Comparison of ENCODE assay signal across 8 cellular contexts in genomic region chr7:17299477-17299991, GRCh38. TPM values are rescaled to one million over a fixed set of nuclear protein-coding genes. Genes with fewer than 3 reads are reported as not detected.
DNase-seq lines count a peak whose midpoint lies in the region; ATAC-seq, FAIRE-seq and TF ChIP-seq lines count a peak whose summit lies in the region.

No MANE protein-coding gene starts in this region.

- peak overlapping the region; percentile 97 for H3K27ac Mint-ChIP-seq in T-helper 2 cell treated with Interferon-gamma antibody and Interleukin-4, amounts not matched to agents 5 μg/mL and 100 μg/mL, for 36 hours

- no peak for TF ChIP-seq EP300 in H1 (IDR thresholded peaks at IDR 0.05; ENCODE audit: borderline replicate concordance in 1 of 2, low read depth in 2 of 2, low read length in 2 of 2)

- no peak for TF ChIP-seq POLR2A in H1 (IDR thresholded peaks at IDR 0.05; ENCODE audit: control extremely low read depth in 1 of 2, low read depth in 2 of 2, low read length in 2 of 2)

- no peak overlapping the region for H2AK5ac ChIP-seq in H1 (ENCODE audit: low read depth, low read length)

- H3K79me2 ChIP-seq in ACC112 (ENCODE audit: control insufficient read depth, insufficient read depth, low read length, unreplicated experiment), result peaks cover 57% of the 10 kb centered on the region
- peaks cover 0 to 52% of the 10 kb centered on the region in 2 experiments; a peak in 2 of 4 replicates for H3K79me2 ChIP-seq in H1 (ENCODE audit: control insufficient read depth in 1 of 2, insufficient read depth in 2 of 2, low read length in 2 of 2)

- H3K4me3 ChIP-seq in ACC112 (ENCODE audit: low read depth, low read length) (peak overlapping the region; percentile 98), H1 (ENCODE audit: extremely low read depth in 1 of 4, insufficient read depth in 2 of 4, low read depth in 3 of 4, low read length in 4 of 4) (peak overlapping the region; percentile 57 to 95 (median 68)), mucosa of rectum (ENCODE audit: low read length in 2 of 2) (peak overlapping the region; percentile 92 to 97)

- H3K4me2 ChIP-seq in H1 (ENCODE audit: insufficient read depth in 1 of 2, low read depth in 2 of 2, low read length in 2 of 2), result peak overlapping the region; percentile 92 to 97

- no peak overlapping the region for H3K23ac ChIP-seq in H1 (ENCODE audit: insufficient read length)

- H4K5ac ChIP-seq in H1 (ENCODE audit: insufficient read length, low read depth, low read length), result no peak overlapping the region

- 0 out of 2 replicates have a peak overlapping the region, but pooled peaks have one; percentile 64 for H3K18ac ChIP-seq in H1 (ENCODE audit: extremely low read depth, low read length)

- H3K4me1 Mint-ChIP-seq in T-helper 2 cell treated with Interferon-gamma antibody and Interleukin-4, amounts not matched to agents 5 μg/mL and 100 μg/mL, for 36 hours (ENCODE audit: low read depth), result peaks cover 31% of the 10 kb centered on the region

- ATAC-seq in GM18868 (IDR thresholded peaks at IDR 0.05; ENCODE audit: unreplicated experiment) (peak; percentile 2), HG03460 (IDR thresholded peaks at IDR 0.05; ENCODE audit: unreplicated experiment) (peak; percentile 5), HG03469 (IDR thresholded peaks at IDR 0.05; ENCODE audit: unreplicated experiment) (no peak)

- H2BK20ac ChIP-seq in H1 (ENCODE audit: low read length), result no peak overlapping the region

- peaks cover 8% of the 10 kb centered on the region for H3K36me3 Mint-ChIP-seq in T-helper 2 cell treated with Interferon-gamma antibody and Interleukin-4, amounts not matched to agents 5 μg/mL and 100 μg/mL, for 36 hours (ENCODE audit: low read depth)

- H4K91ac ChIP-seq in H1 (replicated peaks; ENCODE audit: insufficient read length, low read length), result no peak overlapping the region

- H3K4me1 ChIP-seq in ACC112 (ENCODE audit: control insufficient read depth, insufficient read depth, low read length, unreplicated experiment), result peaks cover 30% of the 10 kb centered on the region
- H3K4me1 ChIP-seq in H1 (replicated peaks in 1 of 4; ENCODE audit: control insufficient read depth in 3 of 4, insufficient read depth in 4 of 4, low read length in 3 of 4), result peaks cover 0 to 2% (median 0%) of the 10 kb centered on the region in 4 experiments; a peak in 2 of 7 replicates
- H3K4me1 ChIP-seq in mucosa of rectum (ENCODE audit: control insufficient read depth in 2 of 2, insufficient read depth in 2 of 2, low read length in 2 of 2), result peaks cover 0 to 9% of the 10 kb centered on the region in 2 donors

- no peak overlapping the region for H2AFZ ChIP-seq in ACC112 (ENCODE audit: low read length, unreplicated experiment)
- no peak overlapping the region; the same call in 1 of the 2 replicates for H2AFZ ChIP-seq in H1 (ENCODE audit: low read length)

- 1% methylated on average over 13 of the region's 13 CpGs; no CpG with 5 or more reads in 1 of the 2 experiments for WGBS in H1 (ENCODE audit: extremely low coverage in 1 of 2, insufficient coverage in 1 of 2, insufficient read length in 1 of 2, insufficient replicate concordance in 2 of 2, low coverage in 1 of 2, low lambda C conversion rate in 2 of 2, missing lambda C conversion rate in 1 of 2), 2 experiments

- CTCF ChIA-PET in H1 (lab: Charles Lee; ENCODE audit: partially characterized antibody), result no interaction called here

- no peak for TF ChIP-seq CTCF in H1 (IDR thresholded peaks at IDR 0.05; ENCODE audit: control extremely low read depth in 1 of 3, insufficient read depth in 1 of 3, low read depth in 1 of 3, low read length in 3 of 3)

- H3K4ac ChIP-seq in H1 (replicated peaks; ENCODE audit: insufficient read length, low read depth, low read length), result no peak overlapping the region

- TF ChIP-seq RAD21 in H1 (IDR thresholded peaks at IDR 0.05 in 1 of 2, conservative IDR thresholded peaks at IDR 0.05 in 1 of 2; ENCODE audit: low read depth in 2 of 2, low read length in 2 of 2), result no peak

- no peaks in the 10 kb centered on the region for H3K27me3 Mint-ChIP-seq in T-helper 2 cell treated with Interferon-gamma antibody and Interleukin-4, amounts not matched to agents 5 μg/mL and 100 μg/mL, for 36 hours (ENCODE audit: low read depth)

- H2BK15ac ChIP-seq in H1 (ENCODE audit: low read length), result no peak overlapping the region

- peaks cover 7% of the 10 kb centered on the region for H3K9me3 Mint-ChIP-seq in T-helper 2 cell treated with Interferon-gamma antibody and Interleukin-4, amounts not matched to agents 5 μg/mL and 100 μg/mL, for 36 hours

- H3K36me3 ChIP-seq in ACC112 (ENCODE audit: insufficient read depth, low read length) (no peaks in the 10 kb centered on the region), H1 (ENCODE audit: control insufficient read depth in 2 of 4, insufficient read depth in 4 of 4, low read length in 3 of 4) (no peaks in the 10 kb centered on the region), mucosa of rectum (ENCODE audit: control insufficient read depth in 2 of 2, insufficient read depth in 2 of 2, low read length in 2 of 2) (no peaks in the 10 kb centered on the region)

- no peak overlapping the region for H4K8ac ChIP-seq in H1 (ENCODE audit: extremely low read depth, insufficient read depth, low read length)

- POLR2A ChIA-PET in H1 (lab: Charles Lee; ENCODE audit: partially characterized antibody), result interaction anchor here (1.1 to 1.3 kb wide), 2 partner anchors 8 to 191 kb away, joined by 3 to 4 read pairs; no protein-coding TSS in a partner anchor

- H3K79me1 ChIP-seq in H1 (ENCODE audit: low read depth, low read length), result no peaks in the 10 kb centered on the region

- H3K9me3 ChIP-seq in H1 (ENCODE audit: insufficient read depth in 2 of 2, low read depth in 1 of 2, low read length in 1 of 2), result 0 out of 4 replicates have a peak, but pooled peaks cover 0 to 2% of the 10 kb centered on the region in 2 experiments
- no peaks in the 10 kb centered on the region for H3K9me3 ChIP-seq in mucosa of rectum (ENCODE audit: control insufficient read depth in 2 of 2, low read length in 2 of 2)

- H2BK12ac ChIP-seq in H1 (ENCODE audit: low read depth, low read length), result no peak overlapping the region

- peaks cover 2 to 3% of the 10 kb centered on the region in 2 experiments for H4K20me1 ChIP-seq in H1 (replicated peaks in 1 of 2; ENCODE audit: control insufficient read depth in 1 of 2, insufficient read depth in 2 of 2, low read length in 2 of 2)

- FAIRE-seq in H1 (lab: Jason Lieb, UNC), result peak; percentile 65

- no peak overlapping the region for H2BK120ac ChIP-seq in H1 (replicated peaks; ENCODE audit: low read depth, low read length)

- no peak overlapping the region for H3K56ac ChIP-seq in H1 (replicated peaks; ENCODE audit: insufficient read length, low read depth, low read length)

- peak overlapping the region; percentile 40 for H3K27ac ChIP-seq in ACC112 (ENCODE audit: low read depth, low read length)
- H3K27ac ChIP-seq in H1 (ENCODE audit: low read depth, low read length), result no peak overlapping the region
- H3K27ac ChIP-seq in mucosa of rectum (ENCODE audit: low read depth in 2 of 2, low read length in 2 of 2), result peak overlapping the region; percentile 97 to 98

- H3K27me3 ChIP-seq in ACC112 (ENCODE audit: insufficient read depth, low read length) (no peaks in the 10 kb centered on the region), H1 (replicated peaks in 1 of 4; ENCODE audit: control insufficient read depth in 3 of 4, extremely low read depth in 1 of 4, insufficient read depth in 3 of 4, low read length in 3 of 4) (no peaks in the 10 kb centered on the region; a peak in 1 of 7 replicates), mucosa of rectum (ENCODE audit: control insufficient read depth in 2 of 2, insufficient read depth in 2 of 2, low read length in 2 of 2) (no peaks in the 10 kb centered on the region)

- peaks cover 5% of the 10 kb centered on the region; the same call in 1 of the 2 replicates for H3K23me2 ChIP-seq in H1 (ENCODE audit: low read depth, low read length)

- H2BK5ac ChIP-seq in H1 (ENCODE audit: low read depth, low read length), result no peak overlapping the region

- DNase-seq in T-helper 2 cell treated with Interferon-gamma antibody and Interleukin-4, amounts not matched to agents 5 μg/mL and 100 μg/mL, for 36 hours (ENCODE audit: low spot score), result peak; percentile 29
- DNase-seq in H1 (ENCODE audit: low read depth in 1 of 2, low spot score in 2 of 2) (no peak), DMS153 treated with DMSO at 0.1 percent for 48 hours (lab: John Stamatoyannopoulos, UW; ENCODE audit: unreplicated experiment) (no peak)

- H3K9ac ChIP-seq in H1 (replicated peaks in 1 of 4; ENCODE audit: extremely low read depth in 1 of 4, low read depth in 3 of 4, low read length in 3 of 4) (peak overlapping the region; percentile 54 to 87 (median 66)), mucosa of rectum (ENCODE audit: low read depth in 1 of 2, low read length in 2 of 2) (peak overlapping the region; percentile 86 to 98)

- no peak overlapping the region for H3K14ac ChIP-seq in H1 (ENCODE audit: insufficient read length)

- H3K4me3 Mint-ChIP-seq in T-helper 2 cell treated with Interferon-gamma antibody and Interleukin-4, amounts not matched to agents 5 μg/mL and 100 μg/mL, for 36 hours, result peak overlapping the region; percentile 96

TF ChIP-seq in H1, 55 proteins besides CTCF, POLR2A, EP300 and RAD21 (continues in another document):
- no peak for TF ChIP-seq JUND (IDR thresholded peaks at IDR 0.05; ENCODE audit: low read length)

RNA-seq across cellular contexts. Expression of gene AHR, which starts 1.1 kb away (rescaled TPM):
- 8.7 and 9.7 TPM in 2 replicates for total RNA-seq in H1 (2021; fragmentation: NEBNext Ultra II Directional; extraction: Animal tissue kit (Norgen Biotek cat#: 25700))
- polyA plus RNA-seq in H1 (2011; rRNA removed), result 1.1 and 1.4 TPM in 2 replicates
- 0.93 TPM for polyA plus RNA-seq in H1 (2011; cell fraction: cytosol; rRNA removed)
- polyA plus RNA-seq in H1 (2011; cell fraction: nucleus; rRNA removed), result 2.1 TPM
- 3.4 to 5.1 TPM (median 4.7 TPM) in 4 replicates for polyA plus RNA-seq in H1 (2012, experiment 1 of 2)
- polyA plus RNA-seq in H1 (2012, experiment 2 of 2), result 0.45 TPM
- polyA plus RNA-seq in H1 (2013, experiment 1 of 2), result 4.2 TPM
- 3.7 TPM for polyA plus RNA-seq in H1 (2013, experiment 2 of 2)
- 3.2 and 3.6 TPM in 2 replicates for polyA minus RNA-seq in H1 (2011; rRNA and poly(A)+ RNA removed)
- 5.1 TPM for polyA minus RNA-seq in H1 (2011; cell fraction: cytosol; rRNA and poly(A)+ RNA removed)
- 19.5 TPM for polyA minus RNA-seq in H1 (2011; cell fraction: nucleus; rRNA and poly(A)+ RNA removed)
